8 cellular contexts compared by ENCODE assay signal in the genomic region with DNA sequence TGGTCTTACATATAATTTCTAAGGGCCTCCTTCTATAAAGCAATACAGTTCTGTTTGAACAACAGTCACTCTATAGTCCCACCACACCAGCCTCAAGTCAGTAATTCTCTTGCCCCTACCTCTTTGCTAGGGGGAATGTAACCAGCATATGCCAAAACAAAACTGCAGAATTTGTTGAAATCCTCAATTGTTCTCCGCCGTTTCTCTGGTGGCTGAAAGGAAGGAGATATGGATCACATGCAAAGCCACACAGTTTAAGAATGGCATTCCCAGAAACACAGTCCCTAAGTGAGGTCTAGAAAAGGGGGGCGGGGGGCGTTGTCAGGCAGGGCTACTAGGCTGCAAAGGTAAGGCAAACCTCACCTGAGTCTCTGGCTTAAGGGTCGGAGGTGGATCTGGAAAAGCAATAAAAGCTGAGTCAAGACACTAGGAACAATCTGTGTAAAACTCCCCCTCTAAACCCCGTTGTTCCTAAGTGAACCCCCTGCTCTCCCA. TPM values are rescaled to one million over a fixed set of nuclear protein-coding genes. Genes with fewer than 3 reads are reported as not detected.
DNase-seq lines count a peak whose midpoint lies in the region; ATAC-seq and TF ChIP-seq lines count a peak whose summit lies in the region.

No MANE protein-coding gene starts in this region.

- peak overlapping the region; percentile 86 for H3K9ac ChIP-seq in smooth muscle cell (ENCODE audit: low read depth)

- CTCF ChIA-PET in HEK293 (lab: Yijun Ruan, JAX), result interaction anchor here (0.7 to 3.0 kb wide), 3 partner anchors 17 to 1098 kb away, joined by 3 to 12 read pairs (median 6); partner anchors contain the start of genes ACADVL and DLG4

- peaks cover 18 to 46% of the 10 kb centered on the region in 2 experiments for H3K36me3 ChIP-seq in HEK293 (ENCODE audit: control insufficient read depth in 2 of 2, insufficient read depth in 1 of 2, low read length in 2 of 2)
- peaks cover 16% of the 10 kb centered on the region for H3K36me3 ChIP-seq in iPS DF 6.9 (ENCODE audit: control insufficient read depth, insufficient read depth, low read length)
- H3K36me3 ChIP-seq in smooth muscle cell (ENCODE audit: low read depth), result no peaks in the 10 kb centered on the region

- H3K4me3 ChIP-seq in HEK293 (ENCODE audit: low read depth, low read length), result peak overlapping the region; percentile 90
- H3K4me3 ChIP-seq in iPS DF 6.9 (ENCODE audit: low read length), result peak overlapping the region; percentile 95; the same call in 1 of the 2 replicates
- peak overlapping the region; percentile 98 for H3K4me3 ChIP-seq in smooth muscle cell

- peaks cover 53% of the 10 kb centered on the region for H3F3A ChIP-seq in smooth muscle cell (ENCODE audit: low read depth)

- peaks cover 31% of the 10 kb centered on the region for H4K20me1 ChIP-seq in smooth muscle cell (ENCODE audit: low read depth)

- H3K4me1 Mint-ChIP-seq in activated T-helper 1 cell treated with anti-CD3 and anti-CD28 coated beads, Interleukin-12 subunit alpha, Interleukin-12 subunit beta, Interleukin-2, Interleukin-4 antibody, amounts not matched to agents 30 ng/mL and 10 ng/mL and 1 ng/mL, durations not matched to agents 14 hours and 24 hours and 36 hours (ENCODE audit: low read depth), result peaks cover 67% of the 10 kb centered on the region

- H3K27ac Mint-ChIP-seq in activated T-helper 1 cell treated with anti-CD3 and anti-CD28 coated beads, Interleukin-12 subunit alpha, Interleukin-12 subunit beta, Interleukin-2, Interleukin-4 antibody, amounts not matched to agents 30 ng/mL and 10 ng/mL and 1 ng/mL, durations not matched to agents 14 hours and 24 hours and 36 hours, result peak overlapping the region; percentile 92

- H3K27me3 Mint-ChIP-seq in activated T-helper 1 cell treated with anti-CD3 and anti-CD28 coated beads, Interleukin-12 subunit alpha, Interleukin-12 subunit beta, Interleukin-2, Interleukin-4 antibody, amounts not matched to agents 30 ng/mL and 10 ng/mL and 1 ng/mL, durations not matched to agents 14 hours and 24 hours and 36 hours (ENCODE audit: insufficient read depth), result no peaks in the 10 kb centered on the region

- H3K4me1 ChIP-seq in HEK293 (ENCODE audit: control insufficient read depth, insufficient read depth, low read length) (peaks cover 10% of the 10 kb centered on the region; the same call in 1 of the 2 replicates), iPS DF 6.9 (ENCODE audit: control insufficient read depth, insufficient read depth, low read length) (peaks cover 2% of the 10 kb centered on the region; the same call in 1 of the 2 replicates), smooth muscle cell (ENCODE audit: low read depth) (peaks cover 31% of the 10 kb centered on the region)

- intact Hi-C loops in activated T-helper 1 cell treated with anti-CD3 and anti-CD28 coated beads, Interleukin-12 subunit alpha, Interleukin-12 subunit beta, Interleukin-2, Interleukin-4 antibody, amounts not matched to agents 30 ng/mL and 10 ng/mL and 1 ng/mL, durations not matched to agents 14 hours and 24 hours and 36 hours (cut with micrococcal nuclease), result no loop called here

- no CpG with 5 or more reads among the region's 6 CpGs for WGBS in iPS DF 6.9 (ENCODE audit: insufficient coverage, insufficient read length)
- 45% methylated on average over 6 of the region's 6 CpGs for WGBS in smooth muscle cell (ENCODE audit: low lambda C conversion rate)

- peak overlapping the region; percentile 90 for H3K27ac ChIP-seq in HEK293 (ENCODE audit: extremely low read depth, low read depth, low read length)
- H3K27ac ChIP-seq in iPS DF 6.9 (ENCODE audit: low read length), result no peak overlapping the region
- H3K27ac ChIP-seq in smooth muscle cell (ENCODE audit: low read depth), result peak overlapping the region; percentile 74

- no peaks in the 10 kb centered on the region for H3K27me3 ChIP-seq in iPS DF 6.9 (ENCODE audit: control insufficient read depth, insufficient read depth, low read length)
- no peaks in the 10 kb centered on the region for H3K27me3 ChIP-seq in smooth muscle cell (ENCODE audit: low read depth)

- POLR2A ChIA-PET in HEK293 (lab: Yijun Ruan, JAX), result interaction anchor here (0.6 to 14.2 kb wide), 7 partner anchors 13 to 466 kb away, joined by 4 to 284 read pairs (median 7); partner anchors contain the start of genes ACADVL, DLG4, NEURL4 and POLR2A

- no peak for DNase-seq in activated T-helper 1 cell treated with anti-CD3 and anti-CD28 coated beads, Interleukin-12 subunit alpha, Interleukin-12 subunit beta, Interleukin-2, Interleukin-4 antibody, amounts not matched to agents 30 ng/mL and 10 ng/mL and 1 ng/mL, durations not matched to agents 14 hours and 24 hours and 36 hours (ENCODE audit: low spot score)
- DNase-seq in iPS DF 6.9 (ENCODE audit: low read depth, low spot score), result no peak
- no peak for DNase-seq in smooth muscle cell (lab: John Stamatoyannopoulos, UW; ENCODE audit: unreplicated experiment)
- DNase-seq in middle frontal gyrus (ENCODE audit: extremely low spot score, low spot score), result no peak
- DNase-seq in NCI-H524 treated with DMSO at 0.1 percent for 48 hours (lab: John Stamatoyannopoulos, UW), result no peak
- no peak for DNase-seq in RPMI8226

- ATAC-seq in HG03342 (IDR thresholded peaks at IDR 0.05; ENCODE audit: unreplicated experiment), result no peak

- peak overlapping the region; percentile 91 for H3K4me2 ChIP-seq in smooth muscle cell

- peaks cover 38% of the 10 kb centered on the region for H3K36me3 Mint-ChIP-seq in activated T-helper 1 cell treated with anti-CD3 and anti-CD28 coated beads, Interleukin-12 subunit alpha, Interleukin-12 subunit beta, Interleukin-2, Interleukin-4 antibody, amounts not matched to agents 30 ng/mL and 10 ng/mL and 1 ng/mL, durations not matched to agents 14 hours and 24 hours and 36 hours (ENCODE audit: low read depth)

- H3K9me3 ChIP-seq in HEK293 (ENCODE audit: control insufficient read depth, insufficient read depth, low read depth, low read length) (no peaks in the 10 kb centered on the region), iPS DF 6.9 (ENCODE audit: control insufficient read depth, insufficient read depth, low read length) (no peaks in the 10 kb centered on the region), smooth muscle cell (replicated peaks; ENCODE audit: low read depth) (no peaks in the 10 kb centered on the region)

- TF ChIP-seq CTCF in HEK293 (tag by site-specific recombination; IDR thresholded peaks at IDR 0.05) (no peak), smooth muscle cell (IDR thresholded peaks at IDR 0.05; ENCODE audit: borderline replicate concordance, insufficient read depth, poor library complexity, severe bottlenecking) (no peak)

- peak overlapping the region; percentile 97 for H3K4me3 Mint-ChIP-seq in activated T-helper 1 cell treated with anti-CD3 and anti-CD28 coated beads, Interleukin-12 subunit alpha, Interleukin-12 subunit beta, Interleukin-2, Interleukin-4 antibody, amounts not matched to agents 30 ng/mL and 10 ng/mL and 1 ng/mL, durations not matched to agents 14 hours and 24 hours and 36 hours

- no peak overlapping the region for H2AFZ ChIP-seq in smooth muscle cell (ENCODE audit: low read depth)

- peaks cover 79% of the 10 kb centered on the region for H3K79me2 ChIP-seq in smooth muscle cell (ENCODE audit: low read depth)

- no peaks in the 10 kb centered on the region for H3K9me3 Mint-ChIP-seq in activated T-helper 1 cell treated with anti-CD3 and anti-CD28 coated beads, Interleukin-12 subunit alpha, Interleukin-12 subunit beta, Interleukin-2, Interleukin-4 antibody, amounts not matched to agents 30 ng/mL and 10 ng/mL and 1 ng/mL, durations not matched to agents 14 hours and 24 hours and 36 hours

TF ChIP-seq in HEK293, 187 proteins besides CTCF, POLR2A, EP300 and RAD21 (continues in another document):
- no peak for TF ChIP-seq ATF2 (tag by site-specific recombination; IDR thresholded peaks at IDR 0.05; ENCODE audit: low read depth)

RNA-seq across cellular contexts. Expression of gene PHF23, which starts 1.9 kb away (rescaled TPM):
- 52.5 and 55.4 TPM in 2 replicates for total RNA-seq in activated T-helper 1 cell treated with anti-CD3 and anti-CD28 coated beads, Interleukin-12 subunit alpha, Interleukin-12 subunit beta, Interleukin-2, Interleukin-4 antibody, amounts not matched to agents 30 ng/mL and 10 ng/mL and 1 ng/mL, durations not matched to agents 14 hours and 24 hours and 36 hours
- 41.6 and 48.5 TPM in 2 replicates for total RNA-seq in smooth muscle cell
- polyA plus RNA-seq in smooth muscle cell, result 33.8 and 46.5 TPM in 2 replicates

RNA-seq across cellular contexts. Expression of gene DVL2, which starts 3.0 kb away (rescaled TPM):
- total RNA-seq in activated T-helper 1 cell treated with anti-CD3 and anti-CD28 coated beads, Interleukin-12 subunit alpha, Interleukin-12 subunit beta, Interleukin-2, Interleukin-4 antibody, amounts not matched to agents 30 ng/mL and 10 ng/mL and 1 ng/mL, durations not matched to agents 14 hours and 24 hours and 36 hours, result 70.0 and 73.5 TPM in 2 replicates
- total RNA-seq in smooth muscle cell, result 26.1 and 31.8 TPM in 2 replicates
- 46.7 and 49.6 TPM in 2 replicates for polyA plus RNA-seq in smooth muscle cell

RNA-seq across cellular contexts. Expression of gene GABARAP, which starts 4.9 kb away (rescaled TPM):
- total RNA-seq in activated T-helper 1 cell treated with anti-CD3 and anti-CD28 coated beads, Interleukin-12 subunit alpha, Interleukin-12 subunit beta, Interleukin-2, Interleukin-4 antibody, amounts not matched to agents 30 ng/mL and 10 ng/mL and 1 ng/mL, durations not matched to agents 14 hours and 24 hours and 36 hours, result 146 and 148 TPM in 2 replicates
- total RNA-seq in smooth muscle cell, result 305 and 363 TPM in 2 replicates
- 725 and 735 TPM in 2 replicates for polyA plus RNA-seq in smooth muscle cell

RNA-seq across cellular contexts. Expression of gene CTDNEP1, which starts 14.2 kb away (rescaled TPM):
- 191 and 193 TPM in 2 replicates for total RNA-seq in activated T-helper 1 cell treated with anti-CD3 and anti-CD28 coated beads, Interleukin-12 subunit alpha, Interleukin-12 subunit beta, Interleukin-2, Interleukin-4 antibody, amounts not matched to agents 30 ng/mL and 10 ng/mL and 1 ng/mL, durations not matched to agents 14 hours and 24 hours and 36 hours
- total RNA-seq in smooth muscle cell, result 46.3 and 57.5 TPM in 2 replicates
- 88.4 and 96.2 TPM in 2 replicates for polyA plus RNA-seq in smooth muscle cell

RNA-seq across cellular contexts. Expression of gene ELP5, which starts 14.7 kb away (rescaled TPM):
- 73.6 and 75.5 TPM in 2 replicates for total RNA-seq in activated T-helper 1 cell treated with anti-CD3 and anti-CD28 coated beads, Interleukin-12 subunit alpha, Interleukin-12 subunit beta, Interleukin-2, Interleukin-4 antibody, amounts not matched to agents 30 ng/mL and 10 ng/mL and 1 ng/mL, durations not matched to agents 14 hours and 24 hours and 36 hours
- 17.3 and 18.7 TPM in 2 replicates for total RNA-seq in smooth muscle cell
- 41.3 and 42.4 TPM in 2 replicates for polyA plus RNA-seq in smooth muscle cell
